ENCODE assay signal across 32 cellular contexts in genomic region chr5:179235416-179236400, GRCh38.
DNase-seq lines count a peak whose midpoint lies in the region; ATAC-seq, FAIRE-seq and TF ChIP-seq lines count a peak whose summit lies in the region.
"Had no signal": no experiment of that assay in that cellular context is flagged by ENCODE, and none has a peak within 500 bp of the region (broad histone marks: within the 10 kb centered on the region; RNA-seq: fewer than 3 reads in every experiment).

No MANE protein-coding gene starts in this region.

- no peak overlapping the region for H3K4me3 ChIP-seq in AG10803 (ENCODE audit: low read length)
- H3K4me3 ChIP-seq in H1 (ENCODE audit: extremely low read depth in 1 of 4, insufficient read depth in 2 of 4, low read depth in 3 of 4, low read length in 4 of 4), result no peak overlapping the region
- H3K4me3 ChIP-seq: adrenal gland, GM12878, SJSA1, upper lobe of left lung had no signal

- no peak for TF ChIP-seq EP300 in H1 (IDR thresholded peaks at IDR 0.05; ENCODE audit: borderline replicate concordance in 1 of 2, low read depth in 2 of 2, low read length in 2 of 2)

- H3K27me3 Mint-ChIP-seq in osteocyte (ENCODE audit: unreplicated experiment), result no peaks in the 10 kb centered on the region

- DNase-seq in DMS 273 (lab: John Stamatoyannopoulos, UW; ENCODE audit: unreplicated experiment) (peak; percentile 19), DMS 273 treated with DMSO at 0.1 percent for 48 hours (lab: John Stamatoyannopoulos, UW) (no peak), AG10803 (ENCODE audit: low read depth) (peak; percentile 29), H1 (ENCODE audit: low read depth in 1 of 2, low spot score in 2 of 2) (no peak), osteocyte (ENCODE audit: extremely low spot score, unreplicated experiment) (peak; percentile 76), RCC 7860 (ENCODE audit: low spot score) (no peak), kidney glomerular epithelial cell (lab: John Stamatoyannopoulos, UW) (no peak)
- DNase-seq: activated CD4-positive, alpha-beta T cell treated with anti-CD3 and anti-CD28 coated beads, Interleukin-2, amount 50 U/mL, for 48 hours; activated gamma-delta T cell treated with Interleukin-2 at 50 U/mL for 16 hours; activated T-cell treated with anti-CD3 and anti-CD28 coated beads for 4 hours; effector CD4-positive, alpha-beta T cell; MM.1S; naive B cell; NCI-H1417; NCI-H2081; NCI-H2227 treated with DMSO at 0.1 percent for 48 hours; NCI-H69; occipital lobe; stimulated activated CD4-positive, alpha-beta T cell treated with anti-CD3 and anti-CD28 coated beads, Interleukin-2, amount 100 ng/mL, for 48 hours had no signal

- no peak overlapping the region; the same call in 1 of the 2 replicates for H2BK5ac ChIP-seq in H1 (ENCODE audit: low read depth, low read length)

- FAIRE-seq in H1 (lab: Jason Lieb, UNC) (no peak), RCC 7860 (lab: Jason Lieb, UNC) (no peak)
- FAIRE-seq: D721Med, GM12878 had no signal

- no peaks in the 10 kb centered on the region for H3K27me3 ChIP-seq in H1 (replicated peaks in 1 of 4; ENCODE audit: control insufficient read depth in 3 of 4, extremely low read depth in 1 of 4, insufficient read depth in 3 of 4, low read length in 3 of 4)
- H3K27me3 ChIP-seq: adrenal gland, SJSA1, upper lobe of left lung had no signal

- TF ChIP-seq RAD21 in H1 (IDR thresholded peaks at IDR 0.05 in 1 of 2, conservative IDR thresholded peaks at IDR 0.05 in 1 of 2; ENCODE audit: low read depth in 2 of 2, low read length in 2 of 2), result no peak

- H3K18ac ChIP-seq in H1 (ENCODE audit: extremely low read depth, low read length), result no peak overlapping the region

- no peaks in the 10 kb centered on the region for H3K4me1 Mint-ChIP-seq in osteocyte (ENCODE audit: unreplicated experiment)
- H3K4me1 Mint-ChIP-seq: naive B cell had no signal

- no peak overlapping the region for H2AFZ ChIP-seq in H1 (ENCODE audit: low read length)

- WGBS in H1 (ENCODE audit: extremely low coverage in 1 of 2, insufficient coverage in 1 of 2, insufficient read length in 1 of 2, insufficient replicate concordance in 2 of 2, low coverage in 1 of 2, low lambda C conversion rate in 2 of 2, missing lambda C conversion rate in 1 of 2), 2 experiments, result 92% methylated on average over 8 of the region's 8 CpGs; no CpG with 5 or more reads in 1 of the 2 experiments

- no peak overlapping the region for H3K27ac ChIP-seq in H1 (ENCODE audit: low read depth, low read length)
- H3K27ac ChIP-seq: 22Rv1, adrenal gland, epithelial cell of prostate, KMS-11, SJSA1, upper lobe of left lung had no signal

- TF ChIP-seq POLR2A in H1 (IDR thresholded peaks at IDR 0.05; ENCODE audit: control extremely low read depth in 1 of 2, low read depth in 2 of 2, low read length in 2 of 2), result no peak

- H3K79me1 ChIP-seq in H1 (ENCODE audit: low read depth, low read length), result no peaks in the 10 kb centered on the region

- no peaks in the 10 kb centered on the region; a peak in 1 of 7 replicates for H3K4me1 ChIP-seq in H1 (replicated peaks in 1 of 4; ENCODE audit: control insufficient read depth in 3 of 4, insufficient read depth in 4 of 4, low read length in 3 of 4)
- H3K4me1 ChIP-seq: adrenal gland, SJSA1, upper lobe of left lung had no signal

- H2BK15ac ChIP-seq in H1 (ENCODE audit: low read length), result no peak overlapping the region

- H3K36me3 Mint-ChIP-seq in osteocyte (ENCODE audit: unreplicated experiment), result no peaks in the 10 kb centered on the region
- H3K36me3 Mint-ChIP-seq: brain had no signal

- CTCF ChIA-PET in H1 (lab: Charles Lee; ENCODE audit: partially characterized antibody), result interaction anchor here (0.9 to 1.9 kb wide), 3 partner anchors 15 to 68 kb away, joined by 3 to 4 read pairs (median 3); no protein-coding TSS in a partner anchor

- no peak overlapping the region for H2BK120ac ChIP-seq in H1 (replicated peaks; ENCODE audit: low read depth, low read length)

- H2AK5ac ChIP-seq in H1 (ENCODE audit: low read depth, low read length), result 0 out of 2 replicates have a peak overlapping the region, but pooled peaks have one; percentile 20

- no peak overlapping the region for H3K14ac ChIP-seq in H1 (ENCODE audit: insufficient read length)

- peaks cover 2% of the 10 kb centered on the region; the same call in 1 of the 2 replicates for H3K23me2 ChIP-seq in H1 (ENCODE audit: low read depth, low read length)

- H2BK20ac ChIP-seq in H1 (ENCODE audit: low read length), result no peak overlapping the region

- POLR2A ChIA-PET in H1 (lab: Charles Lee; ENCODE audit: partially characterized antibody), result interaction anchor here (0.9 kb wide), 1 partner anchor 10 kb away, joined by 3 read pairs; no protein-coding TSS in a partner anchor

- no peak overlapping the region for H3K4me2 ChIP-seq in H1 (ENCODE audit: insufficient read depth in 1 of 2, low read depth in 2 of 2, low read length in 2 of 2)
- H3K4me2 ChIP-seq: KMS-11 had no signal

- H3K9ac ChIP-seq in H1 (replicated peaks in 1 of 4; ENCODE audit: extremely low read depth in 1 of 4, low read depth in 3 of 4, low read length in 3 of 4), result no peak overlapping the region
- H3K9ac ChIP-seq: KMS-11 had no signal

- no peaks in the 10 kb centered on the region for H4K20me1 ChIP-seq in H1 (replicated peaks in 1 of 2; ENCODE audit: control insufficient read depth in 1 of 2, insufficient read depth in 2 of 2, low read length in 2 of 2)

- H3K27ac Mint-ChIP-seq in osteocyte (ENCODE audit: unreplicated experiment), result no peak overlapping the region
- H3K27ac Mint-ChIP-seq: CD4-positive, alpha-beta T cell had no signal

- H3K4ac ChIP-seq in H1 (replicated peaks; ENCODE audit: insufficient read length, low read depth, low read length), result no peak overlapping the region

- peaks cover 37% of the 10 kb centered on the region for H3K9me3 Mint-ChIP-seq in osteocyte (ENCODE audit: unreplicated experiment)
- H3K9me3 Mint-ChIP-seq: CD4-positive, alpha-beta T cell had no signal

- H3K23ac ChIP-seq in H1 (ENCODE audit: insufficient read length), result no peak overlapping the region

- H2BK12ac ChIP-seq in H1 (ENCODE audit: low read depth, low read length), result 0 out of 2 replicates have a peak overlapping the region, but pooled peaks have one; percentile 39

- no peak overlapping the region for H4K8ac ChIP-seq in H1 (ENCODE audit: extremely low read depth, insufficient read depth, low read length)

- no peaks in the 10 kb centered on the region for H3K79me2 ChIP-seq in H1 (ENCODE audit: control insufficient read depth in 1 of 2, insufficient read depth in 2 of 2, low read length in 2 of 2)

- TF ChIP-seq CTCF in AG10803 (conservative IDR thresholded peaks at IDR 0.05; ENCODE audit: low read length) (no peak), H1 (IDR thresholded peaks at IDR 0.05; ENCODE audit: control extremely low read depth in 1 of 3, insufficient read depth in 1 of 3, low read depth in 1 of 3, low read length in 3 of 3) (no peak), osteocyte (IDR thresholded peaks at IDR 0.05) (no peak)

- H3K56ac ChIP-seq in H1 (replicated peaks; ENCODE audit: insufficient read length, low read depth, low read length), result no peak overlapping the region

- no peak overlapping the region for H4K5ac ChIP-seq in H1 (ENCODE audit: insufficient read length, low read depth, low read length)

- H3K4me3 Mint-ChIP-seq in osteocyte (ENCODE audit: unreplicated experiment), result no peak overlapping the region
- H3K4me3 Mint-ChIP-seq: brain; CD4-positive, alpha-beta T cell; naive B cell had no signal

- H3K36me3 ChIP-seq in H1 (ENCODE audit: control insufficient read depth in 2 of 4, insufficient read depth in 4 of 4, low read length in 3 of 4), result no peaks in the 10 kb centered on the region; a peak in 1 of 8 replicates
- H3K36me3 ChIP-seq: adrenal gland, SJSA1, upper lobe of left lung had no signal

- H3K9me3 ChIP-seq in H1 (ENCODE audit: insufficient read depth in 2 of 2, low read depth in 1 of 2, low read length in 1 of 2), result peaks cover 4% of the 10 kb centered on the region in 2 experiments; a peak in 1 of 4 replicates
- H3K9me3 ChIP-seq: adrenal gland had no signal

- no peak for ATAC-seq in HG02852 (IDR thresholded peaks at IDR 0.05; ENCODE audit: unreplicated experiment)
- ATAC-seq: GM12878, HCT116, Panc1 had no signal

- H4K91ac ChIP-seq in H1 (replicated peaks; ENCODE audit: insufficient read length, low read length), result no peak overlapping the region

TF ChIP-seq in H1, 55 proteins besides CTCF, POLR2A, EP300 and RAD21:
- TF ChIP-seq SP2 (IDR thresholded peaks at IDR 0.05; ENCODE audit: low read length), result no peak
- TF ChIP-seq YY1 (IDR thresholded peaks at IDR 0.05; ENCODE audit: low read depth, low read length), result no peak
- TF ChIP-seq EZH2 (IDR thresholded peaks at IDR 0.05; ENCODE audit: low read depth, low read length, severe bottlenecking), result no peak
- no peak for TF ChIP-seq USF2 (IDR thresholded peaks at IDR 0.05; ENCODE audit: low read length)
- no peak for TF ChIP-seq KDM1A (IDR thresholded peaks at IDR 0.05; ENCODE audit: borderline replicate concordance, low read length)
- no peak for TF ChIP-seq TAF1 (IDR thresholded peaks at IDR 0.05; ENCODE audit: low read depth, low read length)
- TF ChIP-seq BRCA1 (IDR thresholded peaks at IDR 0.05; ENCODE audit: low read depth, low read length), result no peak
- no peak for TF ChIP-seq POLR2AphosphoS5 (IDR thresholded peaks at IDR 0.05; ENCODE audit: low read depth, low read length)
- no peak for TF ChIP-seq BACH1 (IDR thresholded peaks at IDR 0.05; ENCODE audit: low read length)
- TF ChIP-seq CTBP2 (IDR thresholded peaks at IDR 0.05; ENCODE audit: borderline replicate concordance, insufficient read depth, insufficient read length, low read length), result no peak
- TF ChIP-seq POU5F1 (IDR thresholded peaks at IDR 0.05; ENCODE audit: low read depth, low read length), result no peak
- TF ChIP-seq SAP30 (IDR thresholded peaks at IDR 0.05; ENCODE audit: insufficient read depth, insufficient replicate concordance, low read length), result no peak
- TF ChIP-seq SIRT6 (IDR thresholded peaks at IDR 0.05; ENCODE audit: low read length), result no peak
- no peak for TF ChIP-seq GABPA (IDR thresholded peaks at IDR 0.05; ENCODE audit: borderline replicate concordance, insufficient read depth, low read length)
- TF ChIP-seq MAX (IDR thresholded peaks at IDR 0.05), result no peak
- no peak for TF ChIP-seq ZNF274 (IDR thresholded peaks at IDR 0.05; ENCODE audit: borderline replicate concordance, extremely low read depth, low read length)
TF ChIP-seq in H1: peak in this region for 0.

Comparison
In these comparisons a context has a peak if more than half of its experiments do, and no peak if none do; other contexts are left out.
1. DNase-seq: peak in DMS 273 (single experiment), AG10803 (single experiment) and osteocyte (single experiment); none in DMS 273 treated with DMSO at 0.1 percent for 48 hours (single experiment), H1 (0 of 2), RCC 7860 (single experiment) and kidney glomerular epithelial cell (single experiment).